29 cellular contexts compared by ENCODE assay signal in the genomic region with DNA sequence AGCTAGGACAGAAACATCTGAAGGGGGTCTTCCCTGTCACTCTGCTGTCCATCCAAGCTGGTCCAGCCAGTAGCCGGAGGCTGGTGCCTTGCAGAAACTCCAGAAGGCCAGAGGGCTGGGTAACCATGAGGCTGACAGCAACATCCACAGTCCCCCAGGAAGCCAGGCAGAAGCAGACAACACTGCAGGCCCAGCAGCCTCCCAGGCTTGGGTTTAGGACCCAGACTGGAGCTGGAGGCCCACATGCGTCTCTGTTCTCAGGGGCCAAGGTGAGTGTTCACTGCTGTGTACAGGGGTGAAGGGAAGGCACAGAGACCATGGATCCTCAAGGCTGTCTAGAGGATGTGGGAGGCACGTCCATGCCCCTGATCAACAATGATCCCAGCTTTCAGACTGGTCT.
"Had no signal": no experiment of that assay in that cellular context is flagged by ENCODE, and none has a peak within 500 bp of the region (broad histone marks: within the 10 kb centered on the region; RNA-seq: fewer than 3 reads in every experiment).

No MANE protein-coding gene starts in this region.

- FAIRE-seq: endometrium, endothelial cell of umbilical vein had no signal

- H3K27ac ChIP-seq: adrenal gland, body of pancreas, colonic mucosa, epithelial cell of prostate, esophagus squamous epithelium, WERI-Rb-1 had no signal

- ATAC-seq: activated CD4-positive, CD25-positive, alpha-beta regulatory T cell treated with anti-CD3 and anti-CD28 coated beads, Interleukin-2, amount 50 U/mL, for 24 hours; activated CD8-positive, alpha-beta T cell treated with anti-CD3 and anti-CD28 coated beads for 36 hours; activated naive CD8-positive, alpha-beta T cell treated with anti-CD3 and anti-CD28 coated beads, Interleukin-2, amount 50 U/mL, for 24 hours; T-helper 17 cell had no signal

- H3K9me3 ChIP-seq: adrenal gland, body of pancreas, colonic mucosa, esophagus squamous epithelium had no signal

- DNase-seq: activated B cell treated with CpG ODN at 0.5 μM for 24 hours; activated CD4-positive, alpha-beta T cell treated with anti-CD3 and anti-CD28 coated beads for 48 hours; activated CD4-positive, alpha-beta T cell treated with anti-CD3 and anti-CD28 coated beads, Interleukin-2, amount 50 U/mL, for 1 hour; activated CD4-positive, alpha-beta T cell treated with anti-CD3 and anti-CD28 coated beads, Interleukin-2, amount 50 U/mL, for 48 hours; activated CD8-positive, alpha-beta memory T cell treated with anti-CD3 and anti-CD28 coated beads for 24 hours; activated CD8-positive, alpha-beta T cell treated with anti-CD3 and anti-CD28 coated beads for 36 hours; activated naive CD4-positive, alpha-beta T cell treated with anti-CD3 and anti-CD28 coated beads for 36 hours; activated naive CD8-positive, alpha-beta T cell treated with anti-CD3 and anti-CD28 coated beads for 36 hours; activated naive CD8-positive, alpha-beta T cell treated with anti-CD3 and anti-CD28 coated beads, Interleukin-2, amount 50 U/mL, for 24 hours; activated T-cell treated with anti-CD3 and anti-CD28 coated beads, Interleukin-2, amount 50 U/mL, for 1 hour; activated T-cell treated with anti-CD3 and anti-CD28 coated beads, Interleukin-2, amount 50 U/mL, for 48 hours; adrenal gland; amygdala; aorta; body of pancreas; central memory CD4-positive, alpha-beta T cell; cerebellar nuclear complex; colonic mucosa; effector CD8-positive, alpha-beta T cell; esophagus squamous epithelium; foreskin melanocyte; T-helper 1 cell; T-helper 17 cell; T1000; WERI-Rb-1 had no signal

- H3K27me3 ChIP-seq: adrenal gland, body of pancreas, colonic mucosa had no signal

- H3K36me3 ChIP-seq: adrenal gland, colonic mucosa, esophagus squamous epithelium, WERI-Rb-1 had no signal

- H3K4me1 ChIP-seq: adrenal gland, colonic mucosa, esophagus squamous epithelium had no signal

- H3K4me3 ChIP-seq: adrenal gland, body of pancreas, colonic mucosa, esophagus squamous epithelium had no signal
